In the genomic region with DNA sequence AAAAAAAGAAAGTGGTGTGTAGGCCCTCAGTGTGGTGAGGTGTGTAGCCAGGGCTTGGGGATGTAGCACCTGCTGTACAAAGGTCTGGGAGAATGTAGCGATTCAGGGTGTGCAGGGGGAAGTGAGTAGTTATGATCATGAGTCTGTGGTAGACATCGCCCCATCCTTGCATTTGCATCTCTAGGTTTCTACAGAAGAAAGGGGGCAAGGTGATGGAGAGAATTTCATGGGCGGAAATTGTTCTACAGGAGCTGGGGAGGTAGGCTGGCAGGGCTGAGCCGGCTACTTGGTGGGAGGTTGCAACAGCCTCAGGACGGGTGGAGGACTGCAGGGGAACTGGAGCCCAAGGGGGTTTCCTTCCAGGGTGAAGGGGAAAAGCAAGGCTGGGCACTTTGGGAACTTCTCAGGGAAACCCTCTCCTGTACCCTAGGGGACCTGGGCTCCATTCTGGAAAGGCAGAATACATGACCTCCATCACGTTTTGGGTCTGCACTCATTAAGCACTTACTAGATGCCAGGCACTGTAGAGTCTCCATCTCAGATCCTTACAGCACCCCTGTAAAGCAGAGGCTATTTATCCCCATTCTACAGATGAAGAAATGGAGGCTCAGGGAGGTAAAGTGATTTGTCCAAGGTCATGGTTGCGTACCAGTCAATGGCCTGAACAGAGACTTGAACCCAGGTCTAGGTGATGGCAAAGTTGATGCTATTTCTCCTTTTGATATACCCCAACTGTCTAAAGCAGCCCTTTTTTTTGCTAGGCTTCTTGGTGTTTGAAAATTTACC, we compare ENCODE assay signal across 10 cellular contexts. TPM values are rescaled to one million over a fixed set of nuclear protein-coding genes. Genes with fewer than 3 reads are reported as not detected.
DNase-seq lines count a peak whose midpoint lies in the region; ATAC-seq, FAIRE-seq and TF ChIP-seq lines count a peak whose summit lies in the region.
"Had no signal": no experiment of that assay in that cellular context is flagged by ENCODE, and none has a peak within 500 bp of the region (broad histone marks: within the 10 kb centered on the region; RNA-seq: fewer than 3 reads in every experiment).

No MANE protein-coding gene starts in this region.

- H3K9me2 ChIP-seq in GM23248 (ENCODE audit: insufficient read depth): no peaks in the 10 kb centered on the region

- H3K27ac Mint-ChIP-seq in activated T-cell treated with anti-CD3 and anti-CD28 coated beads, Interleukin-2, amount 50 U/mL, for 24 hours: peak overlapping the region; percentile 75
- peak overlapping the region; percentile 95 for H3K27ac Mint-ChIP-seq in activated CD8-positive, alpha-beta T cell treated with anti-CD3 and anti-CD28 coated beads, Interleukin-2, amount 10 ng/mL, durations not matched to agents 7 days and 5 days
- peak overlapping the region; percentile 56 for H3K27ac Mint-ChIP-seq in stimulated activated naive CD8-positive, alpha-beta T cell treated with anti-CD3 and anti-CD28 coated beads, Interleukin-15, Interleukin-2, amounts not matched to agents 100 ng/mL and 50 ng/mL, for 24 hours

- POLR2A ChIA-PET in activated CD8-positive, alpha-beta T cell treated with anti-CD3 and anti-CD28 coated beads, Interleukin-2, amount 10 ng/mL, durations not matched to agents 7 days and 5 days (lab: Charles Lee): interaction anchor here (0.6 to 3.9 kb wide), 6 partner anchors 10 to 244 kb away, joined by 3 to 42 read pairs (median 4); no protein-coding TSS in a partner anchor

- no peak overlapping the region for H2AFZ ChIP-seq in GM23248

- peaks cover 12% of the 10 kb centered on the region for H3K9me3 Mint-ChIP-seq in activated T-cell treated with anti-CD3 and anti-CD28 coated beads, Interleukin-2, amount 50 U/mL, for 24 hours
- H3K9me3 Mint-ChIP-seq in activated CD8-positive, alpha-beta T cell treated with anti-CD3 and anti-CD28 coated beads, Interleukin-2, amount 10 ng/mL, durations not matched to agents 7 days and 5 days (ENCODE audit: insufficient read depth): peaks cover 11% of the 10 kb centered on the region
- peaks cover 7% of the 10 kb centered on the region for H3K9me3 Mint-ChIP-seq in stimulated activated naive CD8-positive, alpha-beta T cell treated with anti-CD3 and anti-CD28 coated beads, Interleukin-15, Interleukin-2, amounts not matched to agents 100 ng/mL and 50 ng/mL, for 24 hours

- CTCF ChIA-PET in activated CD8-positive, alpha-beta T cell treated with anti-CD3 and anti-CD28 coated beads, Interleukin-2, amount 10 ng/mL, durations not matched to agents 7 days and 5 days (lab: Charles Lee): interaction anchor here (1.0 to 11.1 kb wide), 3 partner anchors 9 to 26 kb away, joined by 3 to 94 read pairs (median 18); no protein-coding TSS in a partner anchor

- H3K27me3 Mint-ChIP-seq in activated T-cell treated with anti-CD3 and anti-CD28 coated beads, Interleukin-2, amount 50 U/mL, for 24 hours: no peaks in the 10 kb centered on the region
- H3K27me3 Mint-ChIP-seq in activated CD8-positive, alpha-beta T cell treated with anti-CD3 and anti-CD28 coated beads, Interleukin-2, amount 10 ng/mL, durations not matched to agents 7 days and 5 days (ENCODE audit: low read depth): no peaks in the 10 kb centered on the region
- no peaks in the 10 kb centered on the region for H3K27me3 Mint-ChIP-seq in stimulated activated naive CD8-positive, alpha-beta T cell treated with anti-CD3 and anti-CD28 coated beads, Interleukin-15, Interleukin-2, amounts not matched to agents 100 ng/mL and 50 ng/mL, for 24 hours

- H3K4me3 ChIP-seq in GM23248 (no peak overlapping the region), kidney (ENCODE audit: low read length in 2 of 2) (no peak overlapping the region)
- H3K4me3 ChIP-seq: SK-N-MC had no signal

- peak; percentile 71 for ATAC-seq in HG02885 (IDR thresholded peaks at IDR 0.05; ENCODE audit: poor library complexity, unreplicated experiment)
- no peak for ATAC-seq in activated CD8-positive, alpha-beta T cell treated with anti-CD3 and anti-CD28 coated beads, Interleukin-2, amount 10 ng/mL, durations not matched to agents 7 days and 5 days

- DNase-seq in activated T-cell treated with anti-CD3 and anti-CD28 coated beads, Interleukin-2, amount 50 U/mL, for 24 hours: no peak
- no peak for DNase-seq in activated T-cell treated with anti-CD3 and anti-CD28 coated beads, Interleukin-2, amount 50 U/mL, for 48 hours
- DNase-seq in activated CD8-positive, alpha-beta T cell treated with anti-CD3 and anti-CD28 coated beads, Interleukin-2, amount 10 ng/mL, durations not matched to agents 7 days and 5 days: no peak
- DNase-seq in GM23248 (no peak), NCI-H2171 treated with DMSO at 0.1 percent for 48 hours (lab: John Stamatoyannopoulos, UW) (no peak), kidney (no peak)
- DNase-seq: foreskin fibroblast had no signal

- intact Hi-C loops in kidney (cut with DNase I): no loop called here

- in situ Hi-C loops in GM23248 (cut with MboI): no loop called here

- TF ChIP-seq CTCF in kidney (IDR thresholded peaks at IDR 0.05; ENCODE audit: borderline replicate concordance, extremely low read depth, insufficient read depth): no peak

- WGBS in GM23248 (ENCODE audit: low coverage in 1 of 2, low lambda C conversion rate in 2 of 2, missing lambda C conversion rate in 2 of 2), 2 experiments: 91 to 94% methylated on average over 7 of the region's 7 CpGs

- no peaks in the 10 kb centered on the region for H3K27me3 ChIP-seq in GM23248 (replicated peaks; ENCODE audit: insufficient read depth)

- no peak overlapping the region for H3K4me2 ChIP-seq in GM23248 (ENCODE audit: unreplicated experiment)

- peaks cover 10% of the 10 kb centered on the region for H3K36me3 Mint-ChIP-seq in activated T-cell treated with anti-CD3 and anti-CD28 coated beads, Interleukin-2, amount 50 U/mL, for 24 hours (ENCODE audit: low read depth)
- H3K36me3 Mint-ChIP-seq in activated CD8-positive, alpha-beta T cell treated with anti-CD3 and anti-CD28 coated beads, Interleukin-2, amount 10 ng/mL, durations not matched to agents 7 days and 5 days (ENCODE audit: low read depth): peaks cover 32% of the 10 kb centered on the region
- peaks cover 5% of the 10 kb centered on the region for H3K36me3 Mint-ChIP-seq in stimulated activated naive CD8-positive, alpha-beta T cell treated with anti-CD3 and anti-CD28 coated beads, Interleukin-15, Interleukin-2, amounts not matched to agents 100 ng/mL and 50 ng/mL, for 24 hours (ENCODE audit: low read depth)

- H3K4me3 Mint-ChIP-seq in activated T-cell treated with anti-CD3 and anti-CD28 coated beads, Interleukin-2, amount 50 U/mL, for 24 hours: peak overlapping the region; percentile 2
- H3K4me3 Mint-ChIP-seq in activated CD8-positive, alpha-beta T cell treated with anti-CD3 and anti-CD28 coated beads, Interleukin-2, amount 10 ng/mL, durations not matched to agents 7 days and 5 days: peak overlapping the region; percentile 6
- H3K4me3 Mint-ChIP-seq in stimulated activated naive CD8-positive, alpha-beta T cell treated with anti-CD3 and anti-CD28 coated beads, Interleukin-15, Interleukin-2, amounts not matched to agents 100 ng/mL and 50 ng/mL, for 24 hours: peak overlapping the region; percentile 0

- no peaks in the 10 kb centered on the region for H3K9me3 ChIP-seq in GM23248 (ENCODE audit: low read depth)
- no peaks in the 10 kb centered on the region for H3K9me3 ChIP-seq in kidney (ENCODE audit: control insufficient read depth in 1 of 2, low read length in 2 of 2)

- no peaks in the 10 kb centered on the region for H3K36me3 ChIP-seq in GM23248 (ENCODE audit: low read depth)
- H3K36me3 ChIP-seq in kidney (ENCODE audit: control insufficient read depth in 1 of 2, insufficient read depth in 2 of 2, low read length in 2 of 2): no peaks in the 10 kb centered on the region

- no peak for FAIRE-seq in kidney (lab: Jason Lieb, UNC)

- H3K9ac ChIP-seq in GM23248: no peak overlapping the region
- no peak overlapping the region for H3K9ac ChIP-seq in kidney (ENCODE audit: low read length in 2 of 2)

- no peak overlapping the region for H3K27ac ChIP-seq in GM23248
- H3K27ac ChIP-seq in kidney (ENCODE audit: low read depth in 2 of 2, low read length in 2 of 2): peak overlapping the region in 1 of 2 donors; percentile 18
- H3K27ac ChIP-seq: SK-N-MC had no signal

- H3F3A ChIP-seq in GM23248 (ENCODE audit: insufficient read depth): peaks cover 8% of the 10 kb centered on the region; the same call in 1 of the 2 replicates

- H4K20me1 ChIP-seq in GM23248 (ENCODE audit: insufficient read depth): no peaks in the 10 kb centered on the region

- peaks cover 88% of the 10 kb centered on the region for H3K4me1 Mint-ChIP-seq in activated T-cell treated with anti-CD3 and anti-CD28 coated beads, Interleukin-2, amount 50 U/mL, for 24 hours (ENCODE audit: low read depth)
- H3K4me1 Mint-ChIP-seq in activated CD8-positive, alpha-beta T cell treated with anti-CD3 and anti-CD28 coated beads, Interleukin-2, amount 10 ng/mL, durations not matched to agents 7 days and 5 days (ENCODE audit: low read depth): peaks cover 94% of the 10 kb centered on the region
- H3K4me1 Mint-ChIP-seq in stimulated activated naive CD8-positive, alpha-beta T cell treated with anti-CD3 and anti-CD28 coated beads, Interleukin-15, Interleukin-2, amounts not matched to agents 100 ng/mL and 50 ng/mL, for 24 hours (ENCODE audit: low read depth): peaks cover 89% of the 10 kb centered on the region

- H3K4me1 ChIP-seq in GM23248 (ENCODE audit: insufficient read depth) (peaks cover 18% of the 10 kb centered on the region), kidney (ENCODE audit: control insufficient read depth in 1 of 2, insufficient read depth in 1 of 2, low read depth in 1 of 2, low read length in 2 of 2) (peaks cover 0 to 6% of the 10 kb centered on the region in 2 donors)

- H3K79me2 ChIP-seq in GM23248 (ENCODE audit: insufficient read depth): no peaks in the 10 kb centered on the region

RNA-seq across cellular contexts. Expression of gene TNFRSF1B, which starts 14.5 kb away (rescaled TPM):
- 100 to 1,000 TPM; 274 to 284 TPM for total RNA-seq in activated CD8-positive, alpha-beta T cell treated with anti-CD3 and anti-CD28 coated beads, Interleukin-2, amount 10 ng/mL, durations not matched to agents 7 days and 5 days
- 0.25 and 2.9 TPM in 2 replicates for total RNA-seq in GM23248 (2014; rRNA removed; shearing (Covaris generic))
- polyA plus RNA-seq in GM23248 (2016; fragmentation: Nextera tagmentation; extraction: Ambion mirVana) (1.1 and 1.3 TPM in 2 replicates), kidney (ENCODE audit: insufficient read depth, low read depth, low replicate concordance) (7.7 TPM)
- total RNA-seq in kidney: 47.1 TPM

Comparison
In these comparisons a context has a peak if more than half of its experiments do, and no peak if none do; other contexts are left out.
1. RNA of gene TNFRSF1B, which starts 14.5 kb away (total RNA-seq): 274 to 284 TPM in activated CD8-positive, alpha-beta T cell treated with anti-CD3 and anti-CD28 coated beads, Interleukin-2, amount 10 ng/mL, durations not matched to agents 7 days and 5 days and 47.1 TPM in kidney (single experiment); 0.25 to 2.9 TPM in GM23248; every median in the first group is over 10 times any median in the second.
2. Peak in every context shown above with its lines, with median percentiles within 50 percentile points of each other: H3K27ac Mint-ChIP-seq and H3K4me3 Mint-ChIP-seq.